ENCODE assay signal across 8 cellular contexts in genomic region chr1:58773406-58773840, GRCh38. TPM values are rescaled to one million over a fixed set of nuclear protein-coding genes. Genes with fewer than 3 reads are reported as not detected.
DNase-seq lines count a peak whose midpoint lies in the region; ATAC-seq and TF ChIP-seq lines count a peak whose summit lies in the region.

No MANE protein-coding gene starts in this region.

- H3K9me3 ChIP-seq in right lobe of liver, result no peaks in the 10 kb centered on the region

- no peak overlapping the region for H3K4me3 ChIP-seq in right lobe of liver

- peak; percentile 56 for TF ChIP-seq POLR2A in right lobe of liver (IDR thresholded peaks at IDR 0.05)

- intact Hi-C loops in right lobe of liver (cut with DNase I), result no loop called here

- H3K27ac ChIP-seq in right lobe of liver, result peak overlapping the region in 2 of 3 donors; percentile 38 to 39

- no peaks in the 10 kb centered on the region for H3K36me3 ChIP-seq in right lobe of liver

- peaks cover 0 to 6% (median 2%) of the 10 kb centered on the region in 4 donors for H3K4me1 ChIP-seq in right lobe of liver

- 0% methylated on average over 2 of the region's 3 CpGs for WGBS in right lobe of liver (ENCODE audit: insufficient coverage, low coverage, low lambda C conversion rate, missing lambda C conversion rate)

- H3K27me3 ChIP-seq in right lobe of liver, result no peaks in the 10 kb centered on the region

- DNase-seq in GF-D8 (lab: John Stamatoyannopoulos, UW) (peak; percentile 2), GOT3 (lab: John Stamatoyannopoulos, UW) (peak; percentile 23), NCI-H1436 (lab: John Stamatoyannopoulos, UW) (peak; percentile 63), brain pericyte (ENCODE audit: low read depth, low spot score) (peak; percentile 95), right lobe of liver (peak; percentile 48 to 57 (median 56)), NCI-H187 treated with DMSO at 0.1 percent for 48 hours (lab: John Stamatoyannopoulos, UW) (no peak), OCI-M2 (lab: John Stamatoyannopoulos, UW; ENCODE audit: unreplicated experiment) (no peak)
- DNase-seq in activated CD4-positive, CD25-positive, alpha-beta regulatory T cell treated with anti-CD3 and anti-CD28 coated beads, Interleukin-2, amount 50 U/mL, for 72 hours, result no peak

- no peak for TF ChIP-seq CTCF in right lobe of liver (IDR thresholded peaks at IDR 0.05)

- peak; percentile 75 to 94 (median 90) for ATAC-seq in right lobe of liver

RNA-seq across cellular contexts. Expression of gene JUN, which starts 10.4 kb away (rescaled TPM):
- total RNA-seq in right lobe of liver, result 100 to 1,000 TPM in 3 of 6 experiments, 10 to 100 TPM in 2, 1 to 10 TPM in 1; 9.3 to 116 (median 88.1) TPM

Comparison
In these comparisons a context has a peak if more than half of its experiments do, and no peak if none do; other contexts are left out.
1. DNase-seq: peak in GF-D8 (single experiment), GOT3 (single experiment), NCI-H1436 (single experiment), brain pericyte (single experiment) and right lobe of liver (3 of 3); none in NCI-H187 treated with DMSO at 0.1 percent for 48 hours (single experiment), activated CD4-positive, CD25-positive, alpha-beta regulatory T cell treated with anti-CD3 and anti-CD28 coated beads, Interleukin-2, amount 50 U/mL, for 72 hours (single experiment) and OCI-M2 (single experiment).